In genomic region chr17:21033350-21033749, GRCh38 we compare ENCODE assay signal across 14 cellular contexts. TPM values are rescaled to one million over a fixed set of nuclear protein-coding genes. Genes with fewer than 3 reads are reported as not detected.
DNase-seq lines count a peak whose midpoint lies in the region; ATAC-seq and TF ChIP-seq lines count a peak whose summit lies in the region.
"Had no signal": no experiment of that assay in that cellular context is flagged by ENCODE, and none has a peak within 500 bp of the region (broad histone marks: within the 10 kb centered on the region; RNA-seq: fewer than 3 reads in every experiment).

No MANE protein-coding gene starts in this region.

- H3K36me3 ChIP-seq in fibroblast of lung (ENCODE audit: control insufficient read depth, insufficient read depth, low read length) (peaks cover 3% of the 10 kb centered on the region), skeletal muscle satellite cell (ENCODE audit: insufficient read depth, low read length) (peaks cover 9% of the 10 kb centered on the region)

- H3K27me3 ChIP-seq in fibroblast of lung (ENCODE audit: control insufficient read depth, insufficient read depth, low read length) (no peaks in the 10 kb centered on the region), skeletal muscle satellite cell (ENCODE audit: control insufficient read depth, insufficient read depth, low read length) (no peaks in the 10 kb centered on the region)

- no peak for TF ChIP-seq CTCF in WTC11 (IDR thresholded peaks at IDR 0.05)
- no peak for TF ChIP-seq CTCF in fibroblast of lung (conservative IDR thresholded peaks at IDR 0.05 in 1 of 2, IDR thresholded peaks at IDR 0.05 in 1 of 2; ENCODE audit: low read depth in 1 of 2, low read length in 2 of 2)

- H3K27ac Mint-ChIP-seq in activated CD4-positive, alpha-beta T cell treated with anti-CD3 and anti-CD28 coated beads for 36 hours: peak overlapping the region; percentile 92
- peak overlapping the region; percentile 88 for H3K27ac Mint-ChIP-seq in WTC11

- H3K27ac ChIP-seq in fibroblast of lung (ENCODE audit: insufficient read depth, low read length): no peak overlapping the region
- H3K27ac ChIP-seq: A549 had no signal

- no peaks in the 10 kb centered on the region for H3K9me3 Mint-ChIP-seq in activated CD4-positive, alpha-beta T cell treated with anti-CD3 and anti-CD28 coated beads for 36 hours (ENCODE audit: low read depth)
- H3K9me3 Mint-ChIP-seq in WTC11: no peaks in the 10 kb centered on the region

- H3K4me2 ChIP-seq in fibroblast of lung (ENCODE audit: extremely low read depth, insufficient read depth, low read length) (peak overlapping the region; percentile 1), skeletal muscle satellite cell (ENCODE audit: low read length) (peak overlapping the region; percentile 30)
- H3K4me2 ChIP-seq: A549 had no signal

- H3K79me2 ChIP-seq in fibroblast of lung (ENCODE audit: control insufficient read depth, insufficient read depth, low read length): peaks cover 98% of the 10 kb centered on the region

- H3K4me3 ChIP-seq in fibroblast of lung (replicated peaks in 1 of 4; ENCODE audit: control extremely low read depth in 1 of 4, insufficient read depth in 1 of 4, low read depth in 3 of 4, low read length in 4 of 4): no peak overlapping the region
- H3K4me3 ChIP-seq in skeletal muscle satellite cell (ENCODE audit: low read length): no peak overlapping the region
- H3K4me3 ChIP-seq: A549 had no signal

- H3K4me1 ChIP-seq in fibroblast of lung (ENCODE audit: control insufficient read depth, extremely low read depth, insufficient read depth, low read length) (peaks cover 32% of the 10 kb centered on the region), skeletal muscle satellite cell (ENCODE audit: control insufficient read depth, insufficient read depth, low read length) (peaks cover 88% of the 10 kb centered on the region)

- CTCF ChIA-PET in activated CD4-positive, alpha-beta T cell treated with anti-CD3 and anti-CD28 coated beads for 36 hours (lab: Charles Lee): interaction anchor here (1.3 to 2.2 kb wide), 2 partner anchors 26 to 66 kb away, joined by 4 to 10 read pairs; no protein-coding TSS in a partner anchor
- CTCF ChIA-PET in WTC11 (lab: Charles Lee): interaction anchor here (1.3 kb wide), 1 partner anchor 66 kb away, joined by 4 read pairs; no protein-coding TSS in a partner anchor

- no peaks in the 10 kb centered on the region for H3K9me3 ChIP-seq in fibroblast of lung (ENCODE audit: control insufficient read depth, insufficient read depth, low read depth, low read length)
- no peaks in the 10 kb centered on the region for H3K9me3 ChIP-seq in skeletal muscle satellite cell (replicated peaks; ENCODE audit: low read length)
- H3K9me3 ChIP-seq: A549 had no signal

- POLR2A ChIA-PET in activated CD4-positive, alpha-beta T cell treated with anti-CD3 and anti-CD28 coated beads for 36 hours (lab: Charles Lee): interaction anchor here (0.6 to 1.1 kb wide), 2 partner anchors 10 to 125 kb away, joined by 3 read pairs; no protein-coding TSS in a partner anchor
- POLR2A ChIA-PET in WTC11 (lab: Charles Lee): interaction anchor here (0.6 to 1.0 kb wide), 3 partner anchors 10 to 46 kb away, joined by 4 to 9 read pairs (median 7); no protein-coding TSS in a partner anchor

- ATAC-seq in activated CD4-positive, alpha-beta T cell treated with anti-CD3 and anti-CD28 coated beads for 36 hours: peak; percentile 55
- no peak for ATAC-seq in WTC11
- ATAC-seq in HG03521 (IDR thresholded peaks at IDR 0.05; ENCODE audit: unreplicated experiment): no peak
- no peak for ATAC-seq in HG03095 (IDR thresholded peaks at IDR 0.05; ENCODE audit: unreplicated experiment)
- ATAC-seq: A549, left colon had no signal

- H3K4me1 Mint-ChIP-seq in activated CD4-positive, alpha-beta T cell treated with anti-CD3 and anti-CD28 coated beads for 36 hours: peaks cover 91% of the 10 kb centered on the region
- H3K4me1 Mint-ChIP-seq in WTC11: peaks cover 82% of the 10 kb centered on the region

- H2AFZ ChIP-seq in fibroblast of lung (ENCODE audit: low read length): no peak overlapping the region

- H3K27me3 Mint-ChIP-seq in activated CD4-positive, alpha-beta T cell treated with anti-CD3 and anti-CD28 coated beads for 36 hours: no peaks in the 10 kb centered on the region
- H3K27me3 Mint-ChIP-seq in WTC11 (ENCODE audit: low read depth): no peaks in the 10 kb centered on the region

- H3K9ac ChIP-seq in fibroblast of lung (ENCODE audit: insufficient read depth, low read length): no peak overlapping the region
- H3K9ac ChIP-seq in skeletal muscle satellite cell (ENCODE audit: low read depth, low read length): no peak overlapping the region

- intact Hi-C loops in activated CD4-positive, alpha-beta T cell treated with anti-CD3 and anti-CD28 coated beads for 36 hours (cut with DNase I, micrococcal nuclease): loop anchor here in 1 of 2 experiments (2.0 kb wide), 1 partner anchor 65 kb away; no protein-coding TSS in a partner anchor

- H3K4me3 Mint-ChIP-seq in activated CD4-positive, alpha-beta T cell treated with anti-CD3 and anti-CD28 coated beads for 36 hours: peak overlapping the region; percentile 50
- H3K4me3 Mint-ChIP-seq in WTC11: no peak overlapping the region

- no peak for DNase-seq in activated CD4-positive, alpha-beta T cell treated with anti-CD3 and anti-CD28 coated beads for 36 hours
- DNase-seq in activated CD4-positive, alpha-beta T cell treated with anti-CD3 and anti-CD28 coated beads for 48 hours: no peak
- no peak for DNase-seq in WTC11 (ENCODE audit: low spot score)
- peak; percentile 39 to 48 for DNase-seq in fibroblast of lung (ENCODE audit: low read depth in 2 of 2)
- no peak for DNase-seq in HuH-7 (ENCODE audit: low spot score)
- DNase-seq: central memory CD4-positive, alpha-beta T cell; EL; left colon; NCI-H2227 treated with DMSO at 0.1 percent for 48 hours; Right ventricle myocardium superior had no signal

- H3K36me3 Mint-ChIP-seq in activated CD4-positive, alpha-beta T cell treated with anti-CD3 and anti-CD28 coated beads for 36 hours (ENCODE audit: low read depth): peaks cover 52% of the 10 kb centered on the region
- H3K36me3 Mint-ChIP-seq in WTC11: peaks cover 23% of the 10 kb centered on the region

- H4K20me1 ChIP-seq in fibroblast of lung (ENCODE audit: control insufficient read depth, extremely low read depth, insufficient read depth, low read length): peaks cover 33% of the 10 kb centered on the region

TF ChIP-seq in WTC11, 78 proteins besides CTCF, POLR2A, EP300 and RAD21:
- TF ChIP-seq, protein P1, sequence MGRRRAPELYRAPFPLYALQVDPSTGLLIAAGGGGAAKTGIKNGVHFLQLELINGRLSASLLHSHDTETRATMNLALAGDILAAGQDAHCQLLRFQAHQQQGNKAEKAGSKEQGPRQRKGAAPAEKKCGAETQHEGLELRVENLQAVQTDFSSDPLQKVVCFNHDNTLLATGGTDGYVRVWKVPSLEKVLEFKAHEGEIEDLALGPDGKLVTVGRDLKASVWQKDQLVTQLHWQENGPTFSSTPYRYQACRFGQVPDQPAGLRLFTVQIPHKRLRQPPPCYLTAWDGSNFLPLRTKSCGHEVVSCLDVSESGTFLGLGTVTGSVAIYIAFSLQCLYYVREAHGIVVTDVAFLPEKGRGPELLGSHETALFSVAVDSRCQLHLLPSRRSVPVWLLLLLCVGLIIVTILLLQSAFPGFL (CRISPR knock-in tag; IDR thresholded peaks at IDR 0.05; ENCODE audit: borderline replicate concordance): no peak
- TF ChIP-seq ZBTB21 (CRISPR knock-in tag; IDR thresholded peaks at IDR 0.05; ENCODE audit: borderline replicate concordance): no peak
TF ChIP-seq in WTC11: peak in this region for 0.

RNA-seq across cellular contexts. Expression of gene USP22, which starts 9.5 kb away (rescaled TPM):
- 100 to 1,000 TPM; 148 to 173 TPM for total RNA-seq in activated CD4-positive, alpha-beta T cell treated with anti-CD3 and anti-CD28 coated beads for 36 hours
- 278 to 289 TPM (median 281 TPM) in 3 replicates for total RNA-seq in WTC11 (2021)
- total RNA-seq in fibroblast of lung: 178 and 235 TPM in 2 replicates
- polyA plus RNA-seq in fibroblast of lung: 235 and 314 TPM in 2 replicates
- 106 and 125 TPM in 2 replicates for polyA plus RNA-seq in fibroblast of lung (2012)
- 1,152 and 1,309 TPM in 2 replicates for polyA minus RNA-seq in fibroblast of lung (ENCODE audit: low replicate concordance)
- 188 and 192 TPM in 2 replicates for total RNA-seq in skeletal muscle satellite cell (2012; rRNA removed)

Comparison
In these comparisons a context has a peak if more than half of its experiments do, and no peak if none do; other contexts are left out.
1. DNase-seq: peak in fibroblast of lung (2 of 2); none in activated CD4-positive, alpha-beta T cell treated with anti-CD3 and anti-CD28 coated beads for 36 hours (single experiment), activated CD4-positive, alpha-beta T cell treated with anti-CD3 and anti-CD28 coated beads for 48 hours (single experiment), WTC11 (single experiment) and HuH-7 (single experiment).